ENCODE assay signal across 15 cellular contexts in the genomic region with DNA sequence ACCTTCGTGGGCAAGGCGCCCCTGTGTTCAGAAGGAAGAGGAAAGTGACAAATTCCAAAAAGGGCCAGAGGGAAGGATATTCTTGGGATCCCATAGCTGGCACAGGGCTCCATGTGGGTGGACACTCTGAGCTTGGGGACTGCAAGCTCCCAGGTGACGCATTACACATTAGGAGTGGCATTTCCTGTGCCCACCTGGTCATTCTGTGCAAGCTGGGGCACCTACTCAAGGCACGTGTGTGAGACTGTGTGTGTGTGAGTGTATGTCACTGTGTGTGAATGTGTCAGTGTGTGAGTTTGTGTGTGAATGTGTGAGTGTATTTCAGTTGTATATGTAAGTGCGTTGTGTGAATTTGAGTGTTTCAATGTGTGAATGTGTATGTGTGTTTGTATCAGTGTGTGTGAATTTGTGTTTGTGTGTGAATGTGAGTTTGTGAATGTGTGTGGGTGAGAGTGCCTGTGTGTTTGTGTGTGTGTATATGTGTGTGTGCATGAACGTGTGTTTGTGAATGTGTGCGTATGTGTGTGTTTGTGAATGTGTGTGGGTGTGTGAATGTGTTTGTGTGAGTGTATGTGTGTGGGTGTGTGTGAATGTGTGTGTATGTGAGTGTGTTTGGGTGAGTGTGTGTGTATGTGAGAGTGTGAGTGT. TPM values are rescaled to one million over a fixed set of nuclear protein-coding genes. Genes with fewer than 3 reads are reported as not detected.
"Had no signal": no experiment of that assay in that cellular context is flagged by ENCODE, and none has a peak within 500 bp of the region (broad histone marks: within the 10 kb centered on the region; RNA-seq: fewer than 3 reads in every experiment).

No MANE protein-coding gene starts in this region.

- DNase-seq: activated CD4-positive, alpha-beta memory T cell treated with anti-CD3 and anti-CD28 coated beads, Interleukin-2, amount 10 ng/mL, durations not matched to agents 7 days and 5 days; activated CD4-positive, alpha-beta T cell treated with anti-CD3 and anti-CD28 coated beads for 36 hours; activated CD8-positive, alpha-beta memory T cell treated with anti-CD3 and anti-CD28 coated beads, Interleukin-2, amount 50 U/mL, for 4 hours; activated gamma-delta T cell treated with Interleukin-2 at 50 U/mL for 16 hours; activated naive CD8-positive, alpha-beta T cell treated with anti-CD3 and anti-CD28 coated beads for 36 hours; activated T-cell treated with anti-CD3 and anti-CD28 coated beads, Interleukin-2, amount 50 U/mL, for 72 hours; left cardiac atrium; psoas muscle; sigmoid colon; stimulated activated CD4-positive, alpha-beta T cell treated with anti-CD3 and anti-CD28 coated beads, Interleukin-12 subunit alpha, Interleukin-12 subunit beta, amount 100 ng/mL, for 4 hours; stimulated activated naive CD4-positive, alpha-beta T cell treated with Interleukin-2 at 50 U/mL for 16 hours had no signal

- H3K36me3 Mint-ChIP-seq: activated naive CD8-positive, alpha-beta T cell treated with anti-CD3 and anti-CD28 coated beads for 36 hours; type B pancreatic cell had no signal

- H3K27me3 Mint-ChIP-seq: activated CD4-positive, alpha-beta memory T cell treated with anti-CD3 and anti-CD28 coated beads, Interleukin-2, amount 10 ng/mL, durations not matched to agents 7 days and 5 days; activated CD4-positive, alpha-beta T cell treated with anti-CD3 and anti-CD28 coated beads for 36 hours; activated naive CD8-positive, alpha-beta T cell treated with anti-CD3 and anti-CD28 coated beads for 36 hours had no signal

- H3K4me1 Mint-ChIP-seq: nephron had no signal

- ATAC-seq: activated CD4-positive, alpha-beta T cell treated with anti-CD3 and anti-CD28 coated beads for 36 hours; activated T-cell treated with anti-CD3 and anti-CD28 coated beads, Interleukin-2, amount 50 U/mL, for 72 hours; left cardiac atrium; psoas muscle had no signal

- H3K36me3 ChIP-seq: sigmoid colon had no signal

- H3K9me3 ChIP-seq: psoas muscle, sigmoid colon had no signal

- H3K9me3 Mint-ChIP-seq: activated CD4-positive, alpha-beta memory T cell treated with anti-CD3 and anti-CD28 coated beads, Interleukin-2, amount 10 ng/mL, durations not matched to agents 7 days and 5 days; activated naive CD8-positive, alpha-beta T cell treated with anti-CD3 and anti-CD28 coated beads for 36 hours; activated T-cell treated with anti-CD3 and anti-CD28 coated beads, Interleukin-2, amount 50 U/mL, for 72 hours; nephron; type B pancreatic cell had no signal

- H3K4me3 Mint-ChIP-seq: activated CD4-positive, alpha-beta memory T cell treated with anti-CD3 and anti-CD28 coated beads, Interleukin-2, amount 10 ng/mL, durations not matched to agents 7 days and 5 days; activated CD4-positive, alpha-beta T cell treated with anti-CD3 and anti-CD28 coated beads for 36 hours; activated naive CD8-positive, alpha-beta T cell treated with anti-CD3 and anti-CD28 coated beads for 36 hours; activated T-cell treated with anti-CD3 and anti-CD28 coated beads, Interleukin-2, amount 50 U/mL, for 72 hours; nephron; type B pancreatic cell had no signal

- H3K4me3 ChIP-seq: psoas muscle, sigmoid colon had no signal

- H3K27ac ChIP-seq: psoas muscle, sigmoid colon had no signal

- H3K4me1 ChIP-seq: psoas muscle had no signal

- H3K27ac Mint-ChIP-seq: activated CD4-positive, alpha-beta memory T cell treated with anti-CD3 and anti-CD28 coated beads, Interleukin-2, amount 10 ng/mL, durations not matched to agents 7 days and 5 days; activated CD4-positive, alpha-beta T cell treated with anti-CD3 and anti-CD28 coated beads for 36 hours; activated naive CD8-positive, alpha-beta T cell treated with anti-CD3 and anti-CD28 coated beads for 36 hours; activated T-cell treated with anti-CD3 and anti-CD28 coated beads, Interleukin-2, amount 50 U/mL, for 72 hours; nephron; type B pancreatic cell had no signal

RNA-seq across cellular contexts. Expression of gene CD300A, which starts 1.6 kb away (rescaled TPM):
- total RNA-seq: dermis microvascular lymphatic vessel endothelial cell, osteoblast had no signal
